Comparison of ENCODE assay signal across 25 cellular contexts in the genomic region with DNA sequence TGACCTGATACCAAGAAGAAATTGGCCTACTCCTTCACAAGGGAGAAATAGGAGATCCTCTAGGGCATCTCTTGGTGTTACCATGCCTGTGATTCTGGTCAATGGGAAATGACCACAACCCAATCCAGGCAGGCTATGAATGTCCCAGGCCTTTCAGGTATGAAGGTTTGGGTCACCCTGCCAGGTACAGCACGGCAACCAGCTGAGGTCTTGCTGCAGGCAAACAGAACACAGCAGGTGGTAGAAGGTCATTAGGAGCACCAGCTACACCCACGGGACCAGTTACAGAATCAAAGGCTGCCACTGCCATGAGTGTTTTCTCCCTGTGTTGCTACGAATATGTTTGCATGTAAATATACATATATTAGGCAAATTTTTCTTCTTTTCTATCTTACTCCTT.
DNase-seq lines count a peak whose midpoint lies in the region; FAIRE-seq and TF ChIP-seq lines count a peak whose summit lies in the region.
"Had no signal": no experiment of that assay in that cellular context is flagged by ENCODE, and none has a peak within 500 bp of the region (broad histone marks: within the 10 kb centered on the region; RNA-seq: fewer than 3 reads in every experiment).

No MANE protein-coding gene starts in this region.

- 0 out of 2 replicates have a peak overlapping the region, but pooled peaks have one; percentile 48 for H2BK20ac ChIP-seq in H1 (ENCODE audit: low read length)

- H2BK5ac ChIP-seq in H1 (ENCODE audit: low read depth, low read length) = no peak overlapping the region

- TF ChIP-seq RAD21 in H1 (IDR thresholded peaks at IDR 0.05 in 1 of 2, conservative IDR thresholded peaks at IDR 0.05 in 1 of 2; ENCODE audit: low read depth in 2 of 2, low read length in 2 of 2) = no peak

- POLR2A ChIA-PET in H1 (lab: Charles Lee; ENCODE audit: partially characterized antibody) = no interaction called here

- H3K4me3 ChIP-seq in H1 (ENCODE audit: extremely low read depth in 1 of 4, insufficient read depth in 2 of 4, low read depth in 3 of 4, low read length in 4 of 4) (no peak overlapping the region), prostate gland (no peak overlapping the region)
- H3K4me3 ChIP-seq: GM23338, HAP-1 had no signal

- no peak for TF ChIP-seq CTCF in H1 (IDR thresholded peaks at IDR 0.05; ENCODE audit: control extremely low read depth in 1 of 3, insufficient read depth in 1 of 3, low read depth in 1 of 3, low read length in 3 of 3)
- no peak for TF ChIP-seq CTCF in prostate gland (IDR thresholded peaks at IDR 0.05)

- CTCF ChIA-PET in H1 (lab: Charles Lee; ENCODE audit: partially characterized antibody) = interaction anchor here (2.7 kb wide), 1 partner anchor 122 kb away, joined by 8 read pairs; no protein-coding TSS in a partner anchor

- 67% methylated on average over 3 of the region's 3 CpGs; no CpG with 5 or more reads in 1 of the 2 experiments for WGBS in H1 (ENCODE audit: extremely low coverage in 1 of 2, insufficient coverage in 1 of 2, insufficient read length in 1 of 2, insufficient replicate concordance in 2 of 2, low coverage in 1 of 2, low lambda C conversion rate in 2 of 2, missing lambda C conversion rate in 1 of 2), 2 experiments
- 73% methylated on average over 3 of the region's 3 CpGs for WGBS in prostate gland

- peak; percentile 40 for DNase-seq in DMS53 (lab: John Stamatoyannopoulos, UW)
- no peak for DNase-seq in DMS53 treated with DMSO at 0.1 percent for 48 hours (lab: John Stamatoyannopoulos, UW; ENCODE audit: unreplicated experiment)
- DNase-seq in activated CD8-positive, alpha-beta memory T cell treated with anti-CD3 and anti-CD28 coated beads, Interleukin-2, amount 50 U/mL, for 48 hours = peak; percentile 18
- DNase-seq in activated CD8-positive, alpha-beta memory T cell treated with anti-CD3 and anti-CD28 coated beads for 24 hours = no peak
- DNase-seq in NCI-H526 treated with DMSO at 0.1 percent for 48 hours (lab: John Stamatoyannopoulos, UW) = peak; percentile 95
- DNase-seq in H1 (ENCODE audit: low read depth in 1 of 2, low spot score in 2 of 2) = no peak
- no peak for DNase-seq in posterior vena cava (ENCODE audit: low spot score)
- DNase-seq in prostate gland (ENCODE audit: low spot score) = no peak
- DNase-seq: 8988T; ACHN; BE2C; Calu3; CD8-positive, alpha-beta memory T cell; HFFc6; KBM-7; MV-4-11; NCI-H187 treated with DMSO at 0.1 percent for 48 hours; NCI-H2107; NCI-H2227 treated with DMSO at 0.1 percent for 48 hours; SHP77 treated with DMSO at 0.1 percent for 48 hours; T-helper 1 cell had no signal

- H3K9ac ChIP-seq in H1 (replicated peaks in 1 of 4; ENCODE audit: extremely low read depth in 1 of 4, low read depth in 3 of 4, low read length in 3 of 4) = no peak overlapping the region

- no peaks in the 10 kb centered on the region for H3K23me2 ChIP-seq in H1 (ENCODE audit: low read depth, low read length)

- no peak overlapping the region for H2BK12ac ChIP-seq in H1 (ENCODE audit: low read depth, low read length)

- no peak for FAIRE-seq in H1 (lab: Jason Lieb, UNC)
- FAIRE-seq: G401.6 had no signal

- H2BK120ac ChIP-seq in H1 (replicated peaks; ENCODE audit: low read depth, low read length) = no peak overlapping the region

- intact Hi-C loops in posterior vena cava (cut with DNase I) = no loop called here
- intact Hi-C loops in prostate gland (cut with DNase I) = no loop called here

- no peak for TF ChIP-seq EP300 in H1 (IDR thresholded peaks at IDR 0.05; ENCODE audit: borderline replicate concordance in 1 of 2, low read depth in 2 of 2, low read length in 2 of 2)

- H3K27ac ChIP-seq in H1 (ENCODE audit: low read depth, low read length) (no peak overlapping the region), prostate gland (no peak overlapping the region)
- H3K27ac ChIP-seq: RWPE1 had no signal

- H4K5ac ChIP-seq in H1 (ENCODE audit: insufficient read length, low read depth, low read length) = no peak overlapping the region

- H4K8ac ChIP-seq in H1 (ENCODE audit: extremely low read depth, insufficient read depth, low read length) = no peak overlapping the region

- H3K14ac ChIP-seq in H1 (ENCODE audit: insufficient read length) = no peak overlapping the region

- no peak overlapping the region for H2BK15ac ChIP-seq in H1 (ENCODE audit: low read length)

- H3K23ac ChIP-seq in H1 (ENCODE audit: insufficient read length) = no peak overlapping the region

- H2AFZ ChIP-seq in H1 (ENCODE audit: low read length) = no peak overlapping the region
- H2AFZ ChIP-seq: GM23338 had no signal

- H3K56ac ChIP-seq in H1 (replicated peaks; ENCODE audit: insufficient read length, low read depth, low read length) = no peak overlapping the region

- H4K20me1 ChIP-seq in H1 (replicated peaks in 1 of 2; ENCODE audit: control insufficient read depth in 1 of 2, insufficient read depth in 2 of 2, low read length in 2 of 2) = peaks cover 0 to 1% of the 10 kb centered on the region in 2 experiments

- H4K91ac ChIP-seq in H1 (replicated peaks; ENCODE audit: insufficient read length, low read length) = no peak overlapping the region

- H3K18ac ChIP-seq in H1 (ENCODE audit: extremely low read depth, low read length) = no peak overlapping the region

- H3K27me3 ChIP-seq in H1 (replicated peaks in 1 of 4; ENCODE audit: control insufficient read depth in 3 of 4, extremely low read depth in 1 of 4, insufficient read depth in 3 of 4, low read length in 3 of 4) (no peaks in the 10 kb centered on the region), prostate gland (replicated peaks; ENCODE audit: insufficient read depth) (no peaks in the 10 kb centered on the region)
- H3K27me3 ChIP-seq: BE2C had no signal

- H3K4me1 ChIP-seq in H1 (replicated peaks in 1 of 4; ENCODE audit: control insufficient read depth in 3 of 4, insufficient read depth in 4 of 4, low read length in 3 of 4) (peaks cover 0 to 6% (median 3%) of the 10 kb centered on the region in 4 experiments; a peak in 2 of 7 replicates), prostate gland (replicated peaks) (no peaks in the 10 kb centered on the region)
- H3K4me1 ChIP-seq: BE2C, HAP-1 had no signal

- H3K79me2 ChIP-seq in H1 (ENCODE audit: control insufficient read depth in 1 of 2, insufficient read depth in 2 of 2, low read length in 2 of 2) = no peaks in the 10 kb centered on the region

- H3K9me3 ChIP-seq in H1 (ENCODE audit: insufficient read depth in 2 of 2, low read depth in 1 of 2, low read length in 1 of 2) (no peaks in the 10 kb centered on the region), prostate gland (no peaks in the 10 kb centered on the region)
- H3K9me3 ChIP-seq: BE2C, HAP-1 had no signal

- no peaks in the 10 kb centered on the region for H3K79me1 ChIP-seq in H1 (ENCODE audit: low read depth, low read length)

- H3K36me3 ChIP-seq in H1 (ENCODE audit: control insufficient read depth in 2 of 4, insufficient read depth in 4 of 4, low read length in 3 of 4) (no peaks in the 10 kb centered on the region), prostate gland (no peaks in the 10 kb centered on the region)
- H3K36me3 ChIP-seq: BE2C, HAP-1 had no signal

- H3K4ac ChIP-seq in H1 (replicated peaks; ENCODE audit: insufficient read length, low read depth, low read length) = no peak overlapping the region

- no peak for TF ChIP-seq POLR2A in H1 (IDR thresholded peaks at IDR 0.05; ENCODE audit: control extremely low read depth in 1 of 2, low read depth in 2 of 2, low read length in 2 of 2)
- no peak for TF ChIP-seq POLR2A in prostate gland (IDR thresholded peaks at IDR 0.05)

- H3K4me2 ChIP-seq in H1 (ENCODE audit: insufficient read depth in 1 of 2, low read depth in 2 of 2, low read length in 2 of 2) = no peak overlapping the region
- H3K4me2 ChIP-seq: GM23338 had no signal

- H2AK5ac ChIP-seq in H1 (ENCODE audit: low read depth, low read length) = 0 out of 2 replicates have a peak overlapping the region, but pooled peaks have one; percentile 75

TF ChIP-seq in H1, 55 proteins besides CTCF, POLR2A, EP300 and RAD21:
- TF ChIP-seq SP1 (IDR thresholded peaks at IDR 0.05; ENCODE audit: low read depth, low read length) = no peak
- no peak for TF ChIP-seq HDAC2 (IDR thresholded peaks at IDR 0.05; ENCODE audit: borderline replicate concordance in 1 of 2, low read depth in 2 of 2, low read length in 2 of 2)
- TF ChIP-seq HDAC6 (IDR thresholded peaks at IDR 0.05; ENCODE audit: low read depth, low read length) = no peak
- TF ChIP-seq, protein P1, sequence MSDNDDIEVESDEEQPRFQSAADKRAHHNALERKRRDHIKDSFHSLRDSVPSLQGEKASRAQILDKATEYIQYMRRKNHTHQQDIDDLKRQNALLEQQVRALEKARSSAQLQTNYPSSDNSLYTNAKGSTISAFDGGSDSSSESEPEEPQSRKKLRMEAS (IDR thresholded peaks at IDR 0.05) = no peak
- no peak for TF ChIP-seq RBBP5 (IDR thresholded peaks at IDR 0.05; ENCODE audit: borderline replicate concordance, low read depth, low read length)
- no peak for TF ChIP-seq PHF8 (conservative IDR thresholded peaks at IDR 0.05; ENCODE audit: low read depth, low read length)
- TF ChIP-seq TEAD4 (IDR thresholded peaks at IDR 0.05; ENCODE audit: low read depth, low read length) = no peak

Comparison
In these comparisons a context has a peak if more than half of its experiments do, and no peak if none do; other contexts are left out.
1. DNase-seq: peak in DMS53 (single experiment), activated CD8-positive, alpha-beta memory T cell treated with anti-CD3 and anti-CD28 coated beads, Interleukin-2, amount 50 U/mL, for 48 hours (single experiment) and NCI-H526 treated with DMSO at 0.1 percent for 48 hours (single experiment); none in DMS53 treated with DMSO at 0.1 percent for 48 hours (single experiment), activated CD8-positive, alpha-beta memory T cell treated with anti-CD3 and anti-CD28 coated beads for 24 hours (single experiment), H1 (0 of 2), posterior vena cava (single experiment) and prostate gland (single experiment).